ENCODE assay signal across 8 cellular contexts in the genomic region with DNA sequence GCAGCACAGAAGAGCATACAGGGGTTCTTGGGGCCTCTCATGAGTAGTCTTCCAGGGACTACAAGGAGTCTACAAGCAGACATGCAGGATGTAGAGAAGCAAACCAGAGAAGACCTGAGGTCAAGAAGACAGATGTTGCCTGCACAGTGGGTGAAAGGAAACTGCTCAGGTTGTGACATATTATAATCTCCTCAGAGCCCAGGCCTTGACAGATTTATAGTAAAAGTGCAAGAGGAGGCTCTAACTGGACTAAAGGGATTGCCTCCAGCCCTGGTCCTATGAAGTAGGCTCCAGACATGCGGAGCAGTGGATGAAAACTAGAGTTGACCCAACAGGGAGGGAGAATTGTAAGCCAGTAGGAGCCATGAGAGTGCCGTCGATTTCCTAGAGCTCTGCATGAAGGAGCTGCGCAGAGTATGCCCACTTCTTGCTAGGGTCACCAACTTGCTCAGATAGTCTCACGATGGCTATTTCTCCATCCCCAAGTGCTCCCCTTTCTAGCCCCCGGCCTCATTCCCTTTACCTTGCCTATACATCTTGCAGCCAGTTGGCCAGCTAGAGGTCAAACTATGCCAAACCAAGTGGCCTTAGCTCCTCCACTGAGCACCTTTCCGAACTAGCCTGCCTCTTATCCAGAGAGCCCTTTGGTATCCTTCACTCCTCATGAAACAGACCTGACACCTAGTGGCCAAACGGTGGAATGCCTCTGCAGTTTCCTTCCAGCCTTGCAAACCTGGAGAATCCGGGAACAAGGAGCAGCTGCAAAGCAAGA. TPM values are rescaled to one million over a fixed set of nuclear protein-coding genes. Genes with fewer than 3 reads are reported as not detected.
DNase-seq lines count a peak whose midpoint lies in the region; ATAC-seq, FAIRE-seq and TF ChIP-seq lines count a peak whose summit lies in the region.

No MANE protein-coding gene starts in this region.

- peak; percentile 54 for FAIRE-seq in HTR-8/SVneo (lab: Jason Lieb, UNC)

- H3K4me3 ChIP-seq in epithelial cell of proximal tubule (ENCODE audit: low read depth, low read length) = no peak overlapping the region

- in situ Hi-C loops in Caki2 (cut with HindIII; ENCODE audit: low pct_unique_long_range_greater_than_20kb, low sequenced_read_pairs) = no loop called here

- no peak for ATAC-seq in GM19455 (IDR thresholded peaks at IDR 0.05; ENCODE audit: unreplicated experiment)

- DNase-seq in Caki2 (ENCODE audit: low read depth) (peak; percentile 73), HTR-8/SVneo (ENCODE audit: insufficient read length, low spot score) (peak; percentile 90), NOMO-1 treated with DMSO at 0.1 percent for 48 hours (lab: John Stamatoyannopoulos, UW; ENCODE audit: unreplicated experiment) (peak; percentile 76), epithelial cell of proximal tubule (ENCODE audit: low read depth) (peak; percentile 41), mucosa of gallbladder (ENCODE audit: low spot score) (peak; percentile 82)
- DNase-seq in activated CD8-positive, alpha-beta memory T cell treated with anti-CD3 and anti-CD28 coated beads, Interleukin-2, amount 50 U/mL, for 24 hours (ENCODE audit: extremely low read depth) = peak; percentile 12
- DNase-seq in stimulated activated CD8-positive, alpha-beta memory T cell treated with anti-CD3 and anti-CD28 coated beads, Interleukin-7, amount 100 ng/mL, for 24 hours (ENCODE audit: low read depth) = peak; percentile 21

- TF ChIP-seq CTCF in epithelial cell of proximal tubule (conservative IDR thresholded peaks at IDR 0.05; ENCODE audit: low read depth, low read length) = peak; percentile 100

RNA-seq across cellular contexts. Expression of a gene that starts 36.2 kb away (rescaled TPM):
- total RNA-seq in Caki2 (2014; rRNA removed; shearing (Covaris generic); ENCODE audit: low replicate concordance) = 16.6 and 20.4 TPM in 2 replicates
- total RNA-seq in epithelial cell of proximal tubule (16.3 and 21.7 TPM in 2 replicates), mucosa of gallbladder (35.0 TPM)

Comparison
In these comparisons a context has a peak if more than half of its experiments do, and no peak if none do; other contexts are left out.
1. DNase-seq: peak in every context shown above with its lines; median percentile 90 in HTR-8/SVneo; 82 in mucosa of gallbladder; 76 in NOMO-1 treated with DMSO at 0.1 percent for 48 hours; 73 in Caki2; 41 in epithelial cell of proximal tubule; 21 in stimulated activated CD8-positive, alpha-beta memory T cell treated with anti-CD3 and anti-CD28 coated beads, Interleukin-7, amount 100 ng/mL, for 24 hours; 12 in activated CD8-positive, alpha-beta memory T cell treated with anti-CD3 and anti-CD28 coated beads, Interleukin-2, amount 50 U/mL, for 24 hours.